18 cellular contexts compared by ENCODE assay signal in the genomic region with DNA sequence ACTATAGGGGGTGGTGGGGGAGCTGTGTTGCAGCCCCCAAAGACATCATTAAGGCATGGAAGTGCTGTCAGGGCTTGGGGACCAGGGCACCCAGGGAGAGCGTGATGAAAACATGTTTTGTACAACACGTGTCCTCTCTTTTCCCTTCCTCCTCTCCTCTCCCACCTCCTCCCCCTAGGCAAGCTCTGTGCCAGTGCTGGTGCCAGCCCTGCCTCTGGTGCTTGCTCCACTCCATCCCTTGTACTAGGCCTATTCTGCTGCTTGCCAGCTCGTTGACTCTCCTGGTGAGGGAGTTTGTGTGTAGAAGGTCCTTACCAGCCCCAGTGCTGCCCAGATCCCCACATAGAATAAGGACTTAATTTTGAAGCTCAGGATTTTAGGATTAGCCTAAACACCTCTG. TPM values are rescaled to one million over a fixed set of nuclear protein-coding genes. Genes with fewer than 3 reads are reported as not detected.
DNase-seq lines count a peak whose midpoint lies in the region; ATAC-seq and TF ChIP-seq lines count a peak whose summit lies in the region.
"Had no signal": no experiment of that assay in that cellular context is flagged by ENCODE, and none has a peak within 500 bp of the region (broad histone marks: within the 10 kb centered on the region; RNA-seq: fewer than 3 reads in every experiment).

No MANE protein-coding gene starts in this region.

- DNase-seq in activated T-cell treated with anti-CD3 and anti-CD28 coated beads, Interleukin-2, amount 50 U/mL, for 4 hours: no peak
- no peak for DNase-seq in activated T-cell treated with anti-CD3 and anti-CD28 coated beads, Interleukin-2, amount 50 U/mL, for 1 hour
- no peak for DNase-seq in WTC11 (ENCODE audit: low spot score)
- no peak for DNase-seq in thoracic aorta (ENCODE audit: low spot score)
- DNase-seq in gastrocnemius medialis: no peak
- DNase-seq in immature natural killer cell: no peak
- DNase-seq: activated gamma-delta T cell treated with Interleukin-2 at 50 U/mL for 16 hours, DMS79 treated with DMSO at 0.1 percent for 48 hours, left ventricle myocardium superior, NCI-H1105 treated with DMSO at 0.1 percent for 48 hours, NCI-H2171, RPMI8226, small intestine, tibial artery had no signal

- H3K4me3 Mint-ChIP-seq in activated T-cell treated with anti-CD3 and anti-CD28 coated beads, Interleukin-2, amount 50 U/mL, for 4 hours: peak overlapping the region; percentile 24
- no peak overlapping the region for H3K4me3 Mint-ChIP-seq in WTC11
- H3K4me3 Mint-ChIP-seq in immature natural killer cell: peak overlapping the region in 1 of 5 donors; percentile 21

- H3K27ac Mint-ChIP-seq in WTC11 (peak overlapping the region; percentile 57; the same call in 1 of the 2 replicates), immature natural killer cell (no peak overlapping the region)
- H3K27ac Mint-ChIP-seq: CD14-positive monocyte had no signal

- peaks cover 59% of the 10 kb centered on the region for H3K4me1 Mint-ChIP-seq in activated T-cell treated with anti-CD3 and anti-CD28 coated beads, Interleukin-2, amount 50 U/mL, for 4 hours (ENCODE audit: low read depth)
- H3K4me1 Mint-ChIP-seq in WTC11 (peaks cover 58% of the 10 kb centered on the region), immature natural killer cell (peaks cover 41 to 48% of the 10 kb centered on the region in 2 donors)

- TF ChIP-seq POLR2A in gastroesophageal sphincter (IDR thresholded peaks at IDR 0.05) (no peak), gastrocnemius medialis (IDR thresholded peaks at IDR 0.05) (no peak)

- H3K9me3 Mint-ChIP-seq in activated T-cell treated with anti-CD3 and anti-CD28 coated beads, Interleukin-2, amount 50 U/mL, for 4 hours: no peaks in the 10 kb centered on the region
- H3K9me3 Mint-ChIP-seq in WTC11 (no peaks in the 10 kb centered on the region), immature natural killer cell (no peaks in the 10 kb centered on the region)

- peak overlapping the region in 3 of 4 donors; percentile 85 to 93 (median 90) for H3K27ac ChIP-seq in gastroesophageal sphincter
- peak overlapping the region; percentile 0 to 91 for H3K27ac ChIP-seq in thoracic aorta
- H3K27ac ChIP-seq in gastrocnemius medialis: no peak overlapping the region

- ATAC-seq in activated T-cell treated with anti-CD3 and anti-CD28 coated beads, Interleukin-2, amount 50 U/mL, for 4 hours: no peak
- no peak for ATAC-seq in WTC11
- ATAC-seq in gastroesophageal sphincter: no peak
- no peak for ATAC-seq in thoracic aorta (ENCODE audit: insufficient number of reproducible peaks, low FRiP score, low read depth)
- no peak for ATAC-seq in gastrocnemius medialis
- no peak for ATAC-seq in HG02759 (IDR thresholded peaks at IDR 0.05; ENCODE audit: unreplicated experiment)
- ATAC-seq: A549, left ventricle myocardium superior had no signal

- TF ChIP-seq CTCF in WTC11 (IDR thresholded peaks at IDR 0.05) (no peak), gastroesophageal sphincter (IDR thresholded peaks at IDR 0.05) (no peak), thoracic aorta (IDR thresholded peaks at IDR 0.05) (no peak), gastrocnemius medialis (IDR thresholded peaks at IDR 0.05 in 4 of 5, conservative IDR thresholded peaks at IDR 0.05 in 1 of 5) (no peak)

- peaks cover 0 to 58% (median 32%) of the 10 kb centered on the region in 3 donors for H3K4me1 ChIP-seq in gastroesophageal sphincter
- H3K4me1 ChIP-seq in thoracic aorta (ENCODE audit: control insufficient read depth in 1 of 2, low read depth in 2 of 2): peaks cover 21 to 36% of the 10 kb centered on the region in 2 donors
- peaks cover 5 to 21% of the 10 kb centered on the region in 2 donors for H3K4me1 ChIP-seq in gastrocnemius medialis

- in situ Hi-C loops in gastrocnemius medialis (cut with MboI; ENCODE audit: low sequenced_read_pairs in 4 of 4): no loop called here

- H3K9me3 ChIP-seq in gastroesophageal sphincter (no peaks in the 10 kb centered on the region), thoracic aorta (no peaks in the 10 kb centered on the region), gastrocnemius medialis (no peaks in the 10 kb centered on the region)
- H3K9me3 ChIP-seq: A549, tibial artery had no signal

- TF ChIP-seq EP300 in gastroesophageal sphincter (IDR thresholded peaks at IDR 0.05): no peak

- H3K36me3 ChIP-seq in gastroesophageal sphincter: no peaks in the 10 kb centered on the region
- no peaks in the 10 kb centered on the region for H3K36me3 ChIP-seq in thoracic aorta
- H3K36me3 ChIP-seq in gastrocnemius medialis: no peaks in the 10 kb centered on the region
- H3K36me3 ChIP-seq: tibial artery had no signal

- WGBS in gastroesophageal sphincter (ENCODE audit: low coverage in 1 of 2), 2 donors: 56% methylated on average over 3 of the region's 3 CpGs; no CpG with 5 or more reads in 1 of the 2 donors

- H3K27me3 ChIP-seq in gastroesophageal sphincter (no peaks in the 10 kb centered on the region), thoracic aorta (replicated peaks; ENCODE audit: insufficient read depth) (no peaks in the 10 kb centered on the region), gastrocnemius medialis (peaks cover 20 to 34% (median 33%) of the 10 kb centered on the region in 3 donors)
- H3K27me3 ChIP-seq: tibial artery had no signal

- POLR2A ChIA-PET in WTC11 (lab: Charles Lee): interaction anchor here (0.6 to 1.8 kb wide), 3 partner anchors 14 to 297 kb away, joined by 3 to 7 read pairs (median 4); no protein-coding TSS in a partner anchor

- H3K4me3 ChIP-seq in gastroesophageal sphincter (no peak overlapping the region), thoracic aorta (no peak overlapping the region), gastrocnemius medialis (no peak overlapping the region)
- H3K4me3 ChIP-seq: A549, tibial artery had no signal

- CTCF ChIA-PET in WTC11 (lab: Charles Lee): interaction anchor here (1.3 to 10.2 kb wide), 6 partner anchors 16 to 86 kb away, joined by 4 to 82 read pairs (median 19); a partner anchor contains a TSS

- intact Hi-C loops in gastrocnemius medialis (cut with DNase I; ENCODE audit: low total_unique reads): no loop called here

- no peaks in the 10 kb centered on the region for H3K27me3 Mint-ChIP-seq in activated T-cell treated with anti-CD3 and anti-CD28 coated beads, Interleukin-2, amount 50 U/mL, for 4 hours (ENCODE audit: low read depth)
- H3K27me3 Mint-ChIP-seq in WTC11 (ENCODE audit: low read depth): peaks cover 5% of the 10 kb centered on the region; the same call in 1 of the 2 replicates
- peaks cover 2 to 12% (median 4%) of the 10 kb centered on the region in 3 donors for H3K27me3 Mint-ChIP-seq in immature natural killer cell (ENCODE audit: low read depth in 3 of 3)

- no peaks in the 10 kb centered on the region for H3K36me3 Mint-ChIP-seq in activated T-cell treated with anti-CD3 and anti-CD28 coated beads, Interleukin-2, amount 50 U/mL, for 4 hours (ENCODE audit: insufficient read depth)
- H3K36me3 Mint-ChIP-seq in WTC11: no peaks in the 10 kb centered on the region
- no peaks in the 10 kb centered on the region for H3K36me3 Mint-ChIP-seq in immature natural killer cell

TF ChIP-seq in WTC11, 78 proteins besides CTCF, POLR2A, EP300 and RAD21 (continues in another document):
- TF ChIP-seq ZNF232 (CRISPR knock-in tag; IDR thresholded peaks at IDR 0.05): no peak

RNA-seq across cellular contexts. Expression of a gene that starts 3.2 kb away (rescaled TPM):
- 10 to 100 TPM; 34.4 to 38.4 (median 38.0) TPM for total RNA-seq in activated T-cell treated with anti-CD3 and anti-CD28 coated beads, Interleukin-2, amount 50 U/mL, for 4 hours
- total RNA-seq in WTC11 (2021) (68.1 to 77.2 TPM (median 69.7 TPM) in 3 replicates), gastroesophageal sphincter (10 to 100 TPM; 15.6 to 26.6 (median 22.9) TPM), thoracic aorta (10 to 100 TPM; 25.7 to 37.5 TPM), gastrocnemius medialis (1 to 10 TPM; 4.2 to 5.8 (median 4.9) TPM)
- 10 to 100 TPM in 1 of 3 donors, 1 to 10 TPM in 2; 2.9 to 10.1 (median 4.7) TPM for polyA plus RNA-seq in immature natural killer cell

RNA-seq across cellular contexts. Expression of a gene that starts 28.1 kb away (rescaled TPM):
- total RNA-seq in activated T-cell treated with anti-CD3 and anti-CD28 coated beads, Interleukin-2, amount 50 U/mL, for 4 hours: 100 to 1,000 TPM in 2 of 3 donors, 10 to 100 TPM in 1; 82.1 to 140 (median 124) TPM
- total RNA-seq in WTC11 (2021) (0.90 to 1.4 TPM (median 1.1 TPM) in 3 replicates), gastroesophageal sphincter (1 to 10 TPM in 2 of 4 donors, under 1 TPM in 2; 0.40 to 5.8 (median 2.6) TPM), thoracic aorta (1 to 10 TPM; 2.1 to 8.3 TPM), gastrocnemius medialis (under 1 TPM in 2 of 4 donors, not detected in 2; 0.73 to 0.81 TPM)
- 100 to 1,000 TPM; 289 to 390 (median 389) TPM for polyA plus RNA-seq in immature natural killer cell

RNA-seq across cellular contexts. Expression of a gene that starts 32.9 kb away (rescaled TPM):
- total RNA-seq in activated T-cell treated with anti-CD3 and anti-CD28 coated beads, Interleukin-2, amount 50 U/mL, for 4 hours: 10 to 100 TPM; 19.9 to 21.9 (median 20.0) TPM
- total RNA-seq in WTC11 (2021): 41.5 to 61.4 TPM (median 48.5 TPM) in 3 replicates
- 1 to 10 TPM in 2 of 4 donors, under 1 TPM in 2; 0.13 to 2.3 (median 0.64) TPM for total RNA-seq in gastroesophageal sphincter
- under 1 TPM; 0.78 to 0.95 TPM for total RNA-seq in thoracic aorta
- under 1 TPM in 3 of 4 donors, not detected in 1; 0.20 to 0.44 (median 0.24) TPM for total RNA-seq in gastrocnemius medialis
- under 1 TPM in 1 of 3 donors, not detected in 2; 0.53 TPM for polyA plus RNA-seq in immature natural killer cell
- polyA plus RNA-seq: CD14-positive monocyte had no signal

RNA-seq across cellular contexts. Expression of a gene that starts 54.4 kb away (rescaled TPM):
- total RNA-seq in activated T-cell treated with anti-CD3 and anti-CD28 coated beads, Interleukin-2, amount 50 U/mL, for 4 hours: 10 to 100 TPM in 1 of 3 donors, 1 to 10 TPM in 2; 8.0 to 10.6 (median 9.3) TPM
- 11.5 to 12.6 TPM (median 12.3 TPM) in 3 replicates for total RNA-seq in WTC11 (2021)
- 10 to 100 TPM; 11.3 to 47.5 (median 24.1) TPM for total RNA-seq in gastroesophageal sphincter
- 10 to 100 TPM; 70.8 to 89.5 TPM for total RNA-seq in thoracic aorta
- total RNA-seq in gastrocnemius medialis: 10 to 100 TPM in 1 of 4 donors, 1 to 10 TPM in 2, under 1 TPM in 1; 0.68 to 14.9 (median 1.9) TPM
- 1 to 10 TPM in 2 of 3 donors, under 1 TPM in 1; 0.85 to 3.8 (median 2.6) TPM for polyA plus RNA-seq in immature natural killer cell

RNA-seq across cellular contexts. Expression of a gene that starts 54.6 kb away (rescaled TPM):
- total RNA-seq in activated T-cell treated with anti-CD3 and anti-CD28 coated beads, Interleukin-2, amount 50 U/mL, for 4 hours: 10 to 100 TPM; 29.7 to 41.5 (median 36.6) TPM
- total RNA-seq in WTC11 (2021) (26.6 to 36.6 TPM (median 36.1 TPM) in 3 replicates), gastroesophageal sphincter (10 to 100 TPM; 14.9 to 27.7 (median 17.4) TPM), thoracic aorta (10 to 100 TPM; 22.2 to 28.4 TPM), gastrocnemius medialis (1 to 10 TPM; 4.1 to 7.4 (median 5.0) TPM)
- polyA plus RNA-seq in immature natural killer cell: 1 to 10 TPM; 2.0 to 5.1 (median 2.6) TPM

Comparison
In these comparisons a context has a peak if more than half of its experiments do, and no peak if none do; other contexts are left out.
1. H3K27ac ChIP-seq: peak in gastroesophageal sphincter (3 of 4) and thoracic aorta (2 of 2); none in gastrocnemius medialis (0 of 4).
2. RNA of a gene that starts 28.1 kb away (total RNA-seq): 82.1 to 140 TPM in activated T-cell treated with anti-CD3 and anti-CD28 coated beads, Interleukin-2, amount 50 U/mL, for 4 hours; 2.1 to 8.3 TPM in thoracic aorta, 0.40 to 5.8 TPM in gastroesophageal sphincter, 0.90 to 1.4 TPM in WTC11 and 0.73 to 0.81 TPM in gastrocnemius medialis; every median in the first group is over 4 times any median in the second.
3. RNA of a gene that starts 32.9 kb away (total RNA-seq): 41.5 to 61.4 TPM in WTC11 and 19.9 to 21.9 TPM in activated T-cell treated with anti-CD3 and anti-CD28 coated beads, Interleukin-2, amount 50 U/mL, for 4 hours; 0.13 to 2.3 TPM in gastroesophageal sphincter, 0.78 to 0.95 TPM in thoracic aorta and 0.20 to 0.44 TPM in gastrocnemius medialis; every median in the first group is over 4 times any median in the second.